ENCODE assay signal across 8 cellular contexts in the genomic region with DNA sequence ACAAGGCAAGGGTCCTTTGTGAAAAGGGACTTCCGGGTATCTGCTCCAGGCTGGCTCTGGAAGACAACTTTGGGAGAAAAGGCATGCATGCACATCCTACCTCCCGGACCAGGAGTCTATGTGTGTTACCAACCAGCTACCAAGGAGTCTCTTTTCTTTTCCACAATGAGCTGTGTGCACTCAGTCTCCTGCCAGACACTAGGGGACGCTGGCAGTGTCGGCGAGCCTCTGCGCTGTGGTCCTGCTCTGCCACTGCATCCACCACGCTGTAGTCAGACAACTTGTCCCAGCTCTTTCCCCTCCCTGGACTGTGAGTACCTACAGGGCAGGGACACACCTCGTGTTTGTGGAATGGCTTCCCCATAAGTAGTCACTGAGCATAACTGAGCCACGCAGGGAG. TPM values are rescaled to one million over a fixed set of nuclear protein-coding genes. Genes with fewer than 3 reads are reported as not detected.
DNase-seq lines count a peak whose midpoint lies in the region; ATAC-seq, FAIRE-seq and TF ChIP-seq lines count a peak whose summit lies in the region.

No MANE protein-coding gene starts in this region.

- no peaks in the 10 kb centered on the region for H3K4me1 ChIP-seq in HEK293 (ENCODE audit: control insufficient read depth, insufficient read depth, low read length)
- peaks cover 28% of the 10 kb centered on the region for H3K4me1 ChIP-seq in HepG2 (ENCODE audit: insufficient read depth, low read length)

- CTCF ChIA-PET in BJ (lab: Yijun Ruan, JAX) = interaction anchor here (0.9 to 2.6 kb wide), 8 partner anchors 14 to 199 kb away, joined by 3 to 14 read pairs (median 4); partner anchors contain the start of gene RAB25
- CTCF ChIA-PET in HEK293 (lab: Yijun Ruan, JAX) = interaction anchor here (0.5 to 1.8 kb wide), 20 partner anchors 8 to 270 kb away, joined by 3 to 10 read pairs (median 3); partner anchors contain the start of gene LAMTOR2
- CTCF ChIA-PET in HepG2 (lab: Yijun Ruan, JAX; ENCODE audit: low intra/inter-chr PET ratio, low total read pairs) = interaction anchor here (1.7 kb wide), 1 partner anchor 40 kb away, joined by 11 read pairs; no protein-coding TSS in a partner anchor

- peaks cover 14% of the 10 kb centered on the region for H3K27me3 Mint-ChIP-seq in brain

- no peak for DNase-seq in BJ (ENCODE audit: low read depth)
- DNase-seq in SHP77 (lab: John Stamatoyannopoulos, UW) = peak; percentile 78 to 90
- DNase-seq in HepG2 (ENCODE audit: low spot score) = peak; percentile 62
- DNase-seq in ureter (ENCODE audit: low spot score) = peak; percentile 47
- no peak for DNase-seq in pons (ENCODE audit: low spot score)
- no peak for DNase-seq in NCI-H2196 treated with DMSO at 0.1 percent for 48 hours (lab: John Stamatoyannopoulos, UW; ENCODE audit: unreplicated experiment)

- no peak for TF ChIP-seq EP300 in HepG2 (IDR thresholded peaks at IDR 0.05; ENCODE audit: low read depth in 2 of 2, low read length in 2 of 2)
- TF ChIP-seq EP300 in HepG2 (CRISPR knock-in tag; IDR thresholded peaks at IDR 0.05; ENCODE audit: borderline replicate concordance) = no peak

- WGBS in HepG2 (ENCODE audit: low lambda C conversion rate) = 13% methylated on average over 9 of the region's 9 CpGs

- H3K27ac Mint-ChIP-seq in brain = peak overlapping the region in 2 of 5 experiments; percentile 38 to 49

- no peak overlapping the region for H3K4me3 ChIP-seq in BJ (ENCODE audit: low read depth, low read length)
- H3K4me3 ChIP-seq in HEK293 (ENCODE audit: low read depth, low read length) = no peak overlapping the region
- H3K4me3 ChIP-seq in HepG2 (replicated peaks in 1 of 3; ENCODE audit: insufficient read depth in 1 of 3, low read depth in 2 of 3, low read length in 3 of 3) = no peak overlapping the region

- H3K9me3 ChIP-seq in HEK293 (ENCODE audit: control insufficient read depth, insufficient read depth, low read depth, low read length) (no peaks in the 10 kb centered on the region), HepG2 (ENCODE audit: low read length) (no peaks in the 10 kb centered on the region)

- no peaks in the 10 kb centered on the region for H3K36me3 ChIP-seq in BJ (ENCODE audit: control insufficient read depth, insufficient read depth, low read length)
- no peaks in the 10 kb centered on the region for H3K36me3 ChIP-seq in HEK293 (ENCODE audit: control insufficient read depth in 2 of 2, insufficient read depth in 1 of 2, low read length in 2 of 2)
- H3K36me3 ChIP-seq in HepG2 (replicated peaks in 1 of 2; ENCODE audit: control insufficient read depth in 1 of 2, insufficient read depth in 2 of 2, low read length in 2 of 2) = no peaks in the 10 kb centered on the region

- peak overlapping the region; percentile 51 for H3K4me2 ChIP-seq in HepG2 (ENCODE audit: low read depth, low read length)

- intact Hi-C loops in HepG2 (cut with micrococcal nuclease; ENCODE audit: unreplicated experiment) = no loop called here

- H2AFZ ChIP-seq in HepG2 (ENCODE audit: low read length) = peak overlapping the region; percentile 88

- H3K4me1 Mint-ChIP-seq in brain = peaks cover 7% of the 10 kb centered on the region

- H3K36me3 Mint-ChIP-seq in brain = peaks cover under 1% of the 10 kb centered on the region

- H3K4me3 Mint-ChIP-seq in brain = peak overlapping the region in 3 of 5 experiments; percentile 19 to 28 (median 26)

- in situ Hi-C loops in HepG2 (cut with HindIII; ENCODE audit: extremely low pct_ligation_motif_present, low pct_unique_long_range_greater_than_20kb) = no loop called here

- peak; percentile 67; the same call in 1 of the 2 replicates for TF ChIP-seq RAD21 in HepG2 (CRISPR knock-in tag; IDR thresholded peaks at IDR 0.05)

- no peak overlapping the region for H3K9ac ChIP-seq in HepG2 (ENCODE audit: insufficient read depth, low read depth, low read length)

- H3K9me3 Mint-ChIP-seq in brain = no peaks in the 10 kb centered on the region

- peak; percentile 98 for ATAC-seq in HepG2

- H3K27ac ChIP-seq in HEK293 (ENCODE audit: extremely low read depth, low read depth, low read length) (no peak overlapping the region), HepG2 (ENCODE audit: extremely low read length, insufficient read depth, low read length) (no peak overlapping the region)

- POLR2A ChIA-PET in BJ (lab: Charles Lee) = interaction anchor here (0.7 kb wide), 1 partner anchor 40 kb away, joined by 19 read pairs; no protein-coding TSS in a partner anchor
- POLR2A ChIA-PET in HEK293 (lab: Yijun Ruan, JAX) = interaction anchor here (0.7 to 1.5 kb wide), 3 partner anchors 27 to 90 kb away, joined by 3 to 5 read pairs (median 3); partner anchors contain the start of gene ARHGEF2
- POLR2A ChIA-PET in HepG2 (lab: Yijun Ruan, JAX) = interaction anchor here (1.0 kb wide), 1 partner anchor 40 kb away, joined by 3 read pairs; no protein-coding TSS in a partner anchor

- peak; percentile 73 for TF ChIP-seq CTCF in BJ (IDR thresholded peaks at IDR 0.05; ENCODE audit: insufficient read depth, low read depth, low read length)
- TF ChIP-seq CTCF in HEK293 (tag by site-specific recombination; IDR thresholded peaks at IDR 0.05) = peak; percentile 86
- peak; percentile 60 to 70 for TF ChIP-seq CTCF in brain (conservative IDR thresholded peaks at IDR 0.05)
- TF ChIP-seq CTCF in HepG2 (CRISPR knock-in tag; IDR thresholded peaks at IDR 0.05) = peak; percentile 84

- BruUV-seq in HepG2 (replicated peaks; lab: Mats Ljungman, UMichigan) = no TSS peak

- H3K27me3 ChIP-seq in BJ (ENCODE audit: control insufficient read depth, insufficient read depth, low read length) = no peaks in the 10 kb centered on the region; the same call in 1 of the 2 replicates
- no peaks in the 10 kb centered on the region for H3K27me3 ChIP-seq in HepG2 (ENCODE audit: control insufficient read depth in 1 of 2, insufficient read depth in 2 of 2, low read length in 2 of 2)

- peak; percentile 69 for FAIRE-seq in HepG2 (lab: Jason Lieb, UNC)

- no peaks in the 10 kb centered on the region for H3K79me2 ChIP-seq in HepG2 (ENCODE audit: insufficient read depth, low read length)

- TF ChIP-seq POLR2A in HepG2 (IDR thresholded peaks at IDR 0.05; ENCODE audit: insufficient read depth in 1 of 2, low read depth in 2 of 2, low read length in 2 of 2) = no peak

- no peaks in the 10 kb centered on the region for H4K20me1 ChIP-seq in HepG2 (ENCODE audit: insufficient read depth, low read length)

RNA-seq across cellular contexts. Expression of gene SSR2, which starts 5.1 kb away (rescaled TPM):
- polyA plus RNA-seq in BJ (2011; rRNA removed) = 891 and 935 TPM in 2 replicates
- polyA minus RNA-seq in BJ (2011; rRNA and poly(A)+ RNA removed) = 171 and 320 TPM in 2 replicates
- polyA plus RNA-seq in brain (ENCODE audit: insufficient read depth, low read depth, low replicate concordance) = 451 TPM
- total RNA-seq in HepG2 (2016; rRNA removed; fragmentation: Illumina TruSeq; extraction: Trizol) = 150 and 284 TPM in 2 replicates
- 92.7 and 103 TPM in 2 replicates for total RNA-seq in HepG2 (2016; cell fraction: cytosol; rRNA removed; fragmentation: Illumina TruSeq; extraction: Trizol; ENCODE audit: low read depth)
- total RNA-seq in HepG2 (2016; cell fraction: insoluble cytoplasmic fraction; rRNA removed; fragmentation: Illumina TruSeq; extraction: Trizol) = 138 and 293 TPM in 2 replicates
- total RNA-seq in HepG2 (2016; cell fraction: membrane; rRNA removed; fragmentation: Illumina TruSeq; extraction: Trizol) = 147 and 165 TPM in 2 replicates
- total RNA-seq in HepG2 (2016; cell fraction: nucleus; rRNA removed; fragmentation: Illumina TruSeq; extraction: Trizol) = 188 and 211 TPM in 2 replicates
- 442 and 461 TPM in 2 replicates for polyA plus RNA-seq in HepG2 (2011; rRNA removed)
- 664 and 870 TPM in 2 replicates for polyA plus RNA-seq in HepG2 (2011; cell fraction: cytosol; rRNA removed)
- polyA plus RNA-seq in HepG2 (2011; cell fraction: nucleus; rRNA removed) = 174 and 212 TPM in 2 replicates
- 199 and 208 TPM in 2 replicates for polyA plus RNA-seq in HepG2 (2012)
- 105 and 112 TPM in 2 replicates for polyA plus RNA-seq in HepG2 (2016; cell fraction: cytosol; fragmentation: Illumina TruSeq; extraction: Trizol; ENCODE audit: low read depth)
- polyA plus RNA-seq in HepG2 (2016; cell fraction: insoluble cytoplasmic fraction; fragmentation: Illumina TruSeq; extraction: Trizol; ENCODE audit: low read depth) = 153 and 154 TPM in 2 replicates
- polyA plus RNA-seq in HepG2 (2016; cell fraction: membrane; fragmentation: Illumina TruSeq; extraction: Trizol; ENCODE audit: low read depth) = 145 and 154 TPM in 2 replicates
- polyA plus RNA-seq in HepG2 (2016; cell fraction: nucleus; fragmentation: Illumina TruSeq; extraction: Trizol; ENCODE audit: insufficient read depth, low read depth) = 326 and 354 TPM in 2 replicates
- 359 and 489 TPM in 2 replicates for polyA minus RNA-seq in HepG2 (2011; rRNA and poly(A)+ RNA removed; ENCODE audit: low replicate concordance)
- polyA minus RNA-seq in HepG2 (2011; cell fraction: cytosol; rRNA and poly(A)+ RNA removed) = 105 and 115 TPM in 2 replicates
- polyA minus RNA-seq in HepG2 (2011; cell fraction: nucleus; rRNA and poly(A)+ RNA removed) = 44.5 and 56.7 TPM in 2 replicates
- 189 TPM for total RNA-seq in ureter

RNA-seq across cellular contexts. Expression of gene UBQLN4, which starts 27.7 kb away (rescaled TPM):
- 25.7 and 28.3 TPM in 2 replicates for polyA plus RNA-seq in BJ (2011; rRNA removed)
- 23.6 and 36.3 TPM in 2 replicates for polyA minus RNA-seq in BJ (2011; rRNA and poly(A)+ RNA removed)
- 92.9 TPM for polyA plus RNA-seq in brain (ENCODE audit: insufficient read depth, low read depth, low replicate concordance)
- 31.5 and 33.2 TPM in 2 replicates for total RNA-seq in HepG2 (2016; rRNA removed; fragmentation: Illumina TruSeq; extraction: Trizol)
- total RNA-seq in HepG2 (2016; cell fraction: cytosol; rRNA removed; fragmentation: Illumina TruSeq; extraction: Trizol; ENCODE audit: low read depth) = 20.1 and 22.6 TPM in 2 replicates
- total RNA-seq in HepG2 (2016; cell fraction: insoluble cytoplasmic fraction; rRNA removed; fragmentation: Illumina TruSeq; extraction: Trizol) = 29.3 and 31.9 TPM in 2 replicates
- 26.2 and 29.2 TPM in 2 replicates for total RNA-seq in HepG2 (2016; cell fraction: membrane; rRNA removed; fragmentation: Illumina TruSeq; extraction: Trizol)
- total RNA-seq in HepG2 (2016; cell fraction: nucleus; rRNA removed; fragmentation: Illumina TruSeq; extraction: Trizol) = 21.0 and 23.5 TPM in 2 replicates
- 39.8 and 42.0 TPM in 2 replicates for polyA plus RNA-seq in HepG2 (2011; rRNA removed)
- polyA plus RNA-seq in HepG2 (2011; cell fraction: cytosol; rRNA removed) = 29.0 and 30.8 TPM in 2 replicates
- 55.5 and 56.3 TPM in 2 replicates for polyA plus RNA-seq in HepG2 (2011; cell fraction: nucleus; rRNA removed)
- polyA plus RNA-seq in HepG2 (2012) = 24.3 and 30.2 TPM in 2 replicates
- 6.2 and 6.6 TPM in 2 replicates for polyA plus RNA-seq in HepG2 (2016; cell fraction: cytosol; fragmentation: Illumina TruSeq; extraction: Trizol; ENCODE audit: low read depth)
- polyA plus RNA-seq in HepG2 (2016; cell fraction: insoluble cytoplasmic fraction; fragmentation: Illumina TruSeq; extraction: Trizol; ENCODE audit: low read depth) = 36.9 and 41.7 TPM in 2 replicates
- 19.4 and 20.1 TPM in 2 replicates for polyA plus RNA-seq in HepG2 (2016; cell fraction: membrane; fragmentation: Illumina TruSeq; extraction: Trizol; ENCODE audit: low read depth)
- polyA plus RNA-seq in HepG2 (2016; cell fraction: nucleus; fragmentation: Illumina TruSeq; extraction: Trizol; ENCODE audit: insufficient read depth, low read depth) = 54.4 and 62.1 TPM in 2 replicates
- 59.1 and 110 TPM in 2 replicates for polyA minus RNA-seq in HepG2 (2011; rRNA and poly(A)+ RNA removed; ENCODE audit: low replicate concordance)
- 20.7 and 24.4 TPM in 2 replicates for polyA minus RNA-seq in HepG2 (2011; cell fraction: cytosol; rRNA and poly(A)+ RNA removed)
- 14.0 and 20.0 TPM in 2 replicates for polyA minus RNA-seq in HepG2 (2011; cell fraction: nucleus; rRNA and poly(A)+ RNA removed)
- total RNA-seq in ureter = 40.0 TPM

RNA-seq across cellular contexts. Expression of gene LAMTOR2, which starts 28.7 kb away (rescaled TPM):
- polyA plus RNA-seq in BJ (2011; rRNA removed) (60.0 and 77.4 TPM in 2 replicates), brain (ENCODE audit: insufficient read depth, low read depth, low replicate concordance) (126 TPM), HepG2 (2011; rRNA removed) (36.5 and 44.9 TPM in 2 replicates)
- polyA minus RNA-seq in BJ (2011; rRNA and poly(A)+ RNA removed) = 23.9 and 33.8 TPM in 2 replicates
- total RNA-seq in HepG2 (2016; rRNA removed; fragmentation: Illumina TruSeq; extraction: Trizol) (66.4 and 84.0 TPM in 2 replicates), ureter (47.5 TPM)
- 39.6 and 58.1 TPM in 2 replicates for total RNA-seq in HepG2 (2016; cell fraction: cytosol; rRNA removed; fragmentation: Illumina TruSeq; extraction: Trizol; ENCODE audit: low read depth)
- 68.2 and 78.9 TPM in 2 replicates for total RNA-seq in HepG2 (2016; cell fraction: insoluble cytoplasmic fraction; rRNA removed; fragmentation: Illumina TruSeq; extraction: Trizol)
- total RNA-seq in HepG2 (2016; cell fraction: membrane; rRNA removed; fragmentation: Illumina TruSeq; extraction: Trizol) = 45.1 and 68.3 TPM in 2 replicates
- 22.4 and 23.2 TPM in 2 replicates for total RNA-seq in HepG2 (2016; cell fraction: nucleus; rRNA removed; fragmentation: Illumina TruSeq; extraction: Trizol)
- 45.1 and 65.7 TPM in 2 replicates for polyA plus RNA-seq in HepG2 (2011; cell fraction: cytosol; rRNA removed)
- polyA plus RNA-seq in HepG2 (2011; cell fraction: nucleus; rRNA removed) = 14.0 and 16.2 TPM in 2 replicates
- 28.1 and 35.0 TPM in 2 replicates for polyA plus RNA-seq in HepG2 (2012)
- 49.1 and 78.5 TPM in 2 replicates for polyA plus RNA-seq in HepG2 (2016; cell fraction: cytosol; fragmentation: Illumina TruSeq; extraction: Trizol; ENCODE audit: low read depth)
- 91.2 and 98.7 TPM in 2 replicates for polyA plus RNA-seq in HepG2 (2016; cell fraction: insoluble cytoplasmic fraction; fragmentation: Illumina TruSeq; extraction: Trizol; ENCODE audit: low read depth)
- polyA plus RNA-seq in HepG2 (2016; cell fraction: membrane; fragmentation: Illumina TruSeq; extraction: Trizol; ENCODE audit: low read depth) = 42.8 and 62.9 TPM in 2 replicates
- 45.4 and 50.6 TPM in 2 replicates for polyA plus RNA-seq in HepG2 (2016; cell fraction: nucleus; fragmentation: Illumina TruSeq; extraction: Trizol; ENCODE audit: insufficient read depth, low read depth)
- polyA minus RNA-seq in HepG2 (2011; rRNA and poly(A)+ RNA removed; ENCODE audit: low replicate concordance) = 18.1 and 65.8 TPM in 2 replicates
- 8.4 and 8.6 TPM in 2 replicates for polyA minus RNA-seq in HepG2 (2011; cell fraction: cytosol; rRNA and poly(A)+ RNA removed)
- polyA minus RNA-seq in HepG2 (2011; cell fraction: nucleus; rRNA and poly(A)+ RNA removed) = 6.3 and 9.4 TPM in 2 replicates

RNA-seq across cellular contexts. Expression of gene RAB25, which starts 35.1 kb away (rescaled TPM):
- polyA plus RNA-seq in BJ (2011; rRNA removed) (not detected in 2 replicates), brain (ENCODE audit: insufficient read depth, low read depth, low replicate concordance) (113 TPM), HepG2 (2011; rRNA removed) (0.12 and 0.22 TPM in 2 replicates)
- polyA minus RNA-seq in BJ (2011; rRNA and poly(A)+ RNA removed) = not detected in 2 replicates
- total RNA-seq in HepG2 (2016; rRNA removed; fragmentation: Illumina TruSeq; extraction: Trizol) (0.20 TPM in 1 of 2 replicates, not detected in the other), ureter (182 TPM)
- total RNA-seq in HepG2 (2016; cell fraction: cytosol; rRNA removed; fragmentation: Illumina TruSeq; extraction: Trizol; ENCODE audit: low read depth) = not detected in 2 replicates
- 0.17 TPM in 1 of 2 replicates, not detected in the other for total RNA-seq in HepG2 (2016; cell fraction: insoluble cytoplasmic fraction; rRNA removed; fragmentation: Illumina TruSeq; extraction: Trizol)
- total RNA-seq in HepG2 (2016; cell fraction: membrane; rRNA removed; fragmentation: Illumina TruSeq; extraction: Trizol) = 0.17 TPM in 1 of 2 replicates, not detected in the other
- not detected in 2 replicates for total RNA-seq in HepG2 (2016; cell fraction: nucleus; rRNA removed; fragmentation: Illumina TruSeq; extraction: Trizol)
- polyA plus RNA-seq in HepG2 (2011; cell fraction: cytosol; rRNA removed) = 0.12 and 0.21 TPM in 2 replicates
- 0.33 and 0.37 TPM in 2 replicates for polyA plus RNA-seq in HepG2 (2011; cell fraction: nucleus; rRNA removed)
- polyA plus RNA-seq in HepG2 (2012) = 0.33 and 0.34 TPM in 2 replicates
- not detected in 2 replicates for polyA plus RNA-seq in HepG2 (2016; cell fraction: cytosol; fragmentation: Illumina TruSeq; extraction: Trizol; ENCODE audit: low read depth)
- not detected in 2 replicates for polyA plus RNA-seq in HepG2 (2016; cell fraction: insoluble cytoplasmic fraction; fragmentation: Illumina TruSeq; extraction: Trizol; ENCODE audit: low read depth)
- polyA plus RNA-seq in HepG2 (2016; cell fraction: membrane; fragmentation: Illumina TruSeq; extraction: Trizol; ENCODE audit: low read depth) = not detected in 2 replicates
- not detected in 2 replicates for polyA plus RNA-seq in HepG2 (2016; cell fraction: nucleus; fragmentation: Illumina TruSeq; extraction: Trizol; ENCODE audit: insufficient read depth, low read depth)
- not detected in 2 replicates for polyA minus RNA-seq in HepG2 (2011; rRNA and poly(A)+ RNA removed; ENCODE audit: low replicate concordance)
- not detected in 2 replicates for polyA minus RNA-seq in HepG2 (2011; cell fraction: cytosol; rRNA and poly(A)+ RNA removed)
- polyA minus RNA-seq in HepG2 (2011; cell fraction: nucleus; rRNA and poly(A)+ RNA removed) = not detected in 2 replicates

RNA-seq across cellular contexts. Expression of gene ARHGEF2, which starts 47.5 kb away (rescaled TPM):
- polyA plus RNA-seq in BJ (2011; rRNA removed) (130 and 213 TPM in 2 replicates), brain (ENCODE audit: insufficient read depth, low read depth, low replicate concordance) (195 TPM), HepG2 (2011; rRNA removed) (32.1 and 33.1 TPM in 2 replicates)
- polyA minus RNA-seq in BJ (2011; rRNA and poly(A)+ RNA removed) = 128 and 154 TPM in 2 replicates
- total RNA-seq in HepG2 (2016; rRNA removed; fragmentation: Illumina TruSeq; extraction: Trizol) (15.0 and 16.1 TPM in 2 replicates), ureter (104 TPM)
- total RNA-seq in HepG2 (2016; cell fraction: cytosol; rRNA removed; fragmentation: Illumina TruSeq; extraction: Trizol; ENCODE audit: low read depth) = 7.7 and 8.4 TPM in 2 replicates
- 12.9 and 18.6 TPM in 2 replicates for total RNA-seq in HepG2 (2016; cell fraction: insoluble cytoplasmic fraction; rRNA removed; fragmentation: Illumina TruSeq; extraction: Trizol)
- total RNA-seq in HepG2 (2016; cell fraction: membrane; rRNA removed; fragmentation: Illumina TruSeq; extraction: Trizol) = 10.3 and 11.1 TPM in 2 replicates
- 13.2 and 15.5 TPM in 2 replicates for total RNA-seq in HepG2 (2016; cell fraction: nucleus; rRNA removed; fragmentation: Illumina TruSeq; extraction: Trizol)
- 15.2 and 17.5 TPM in 2 replicates for polyA plus RNA-seq in HepG2 (2011; cell fraction: cytosol; rRNA removed)
- polyA plus RNA-seq in HepG2 (2011; cell fraction: nucleus; rRNA removed) = 104 and 108 TPM in 2 replicates
- polyA plus RNA-seq in HepG2 (2012) = 28.0 and 37.8 TPM in 2 replicates
- polyA plus RNA-seq in HepG2 (2016; cell fraction: cytosol; fragmentation: Illumina TruSeq; extraction: Trizol; ENCODE audit: low read depth) = 1.9 and 2.0 TPM in 2 replicates
- 13.1 and 13.4 TPM in 2 replicates for polyA plus RNA-seq in HepG2 (2016; cell fraction: insoluble cytoplasmic fraction; fragmentation: Illumina TruSeq; extraction: Trizol; ENCODE audit: low read depth)
- polyA plus RNA-seq in HepG2 (2016; cell fraction: membrane; fragmentation: Illumina TruSeq; extraction: Trizol; ENCODE audit: low read depth) = 3.6 and 3.8 TPM in 2 replicates
- polyA plus RNA-seq in HepG2 (2016; cell fraction: nucleus; fragmentation: Illumina TruSeq; extraction: Trizol; ENCODE audit: insufficient read depth, low read depth) = 34.1 and 35.2 TPM in 2 replicates
- polyA minus RNA-seq in HepG2 (2011; rRNA and poly(A)+ RNA removed; ENCODE audit: low replicate concordance) = 54.1 and 96.8 TPM in 2 replicates
- 17.6 and 19.9 TPM in 2 replicates for polyA minus RNA-seq in HepG2 (2011; cell fraction: cytosol; rRNA and poly(A)+ RNA removed)
- polyA minus RNA-seq in HepG2 (2011; cell fraction: nucleus; rRNA and poly(A)+ RNA removed) = 50.0 and 65.8 TPM in 2 replicates

Comparison
In these comparisons a context has a peak if more than half of its experiments do, and no peak if none do; other contexts are left out.
1. DNase-seq: peak in SHP77 (2 of 2), HepG2 (single experiment) and ureter (single experiment); none in BJ (single experiment), pons (single experiment) and NCI-H2196 treated with DMSO at 0.1 percent for 48 hours (single experiment).
2. Peak in every context shown above with its lines, with median percentiles within 50 percentile points of each other: CTCF ChIP-seq.